1 cellular context compared by ENCODE assay signal in genomic region chrX:119887721-119888425, GRCh38.
TF ChIP-seq lines count a peak whose summit lies in the region.

No MANE protein-coding gene starts in this region.

TF ChIP-seq in HCT116, 20 proteins besides CTCF, POLR2A, EP300 and RAD21 (continued from another document):
- TF ChIP-seq ZBTB33 (IDR thresholded peaks at IDR 0.05; ENCODE audit: extremely low read depth, insufficient replicate concordance, low read length), result no peak
